Comparison of ENCODE assay signal across 19 cellular contexts in the genomic region with DNA sequence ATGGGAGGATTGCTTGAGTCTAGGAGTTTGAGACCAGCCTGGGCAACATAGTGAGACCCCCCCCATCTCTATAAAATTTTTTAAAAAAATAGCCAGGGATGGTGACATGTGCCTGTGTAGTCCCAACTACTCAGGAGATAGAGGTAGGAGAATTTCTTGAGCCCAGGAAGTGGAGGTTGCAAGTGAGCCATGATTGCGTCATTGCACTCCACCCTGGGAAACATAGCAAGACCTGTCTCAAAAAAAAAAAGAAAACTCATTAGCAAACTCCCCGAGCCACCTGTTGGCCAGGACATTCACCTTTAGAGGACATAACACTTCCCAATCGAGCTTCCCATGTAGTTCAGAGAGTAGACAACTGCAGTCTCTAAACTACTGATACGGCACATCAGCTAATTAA.
DNase-seq lines count a peak whose midpoint lies in the region; ATAC-seq, FAIRE-seq and TF ChIP-seq lines count a peak whose summit lies in the region.
"Had no signal": no experiment of that assay in that cellular context is flagged by ENCODE, and none has a peak within 500 bp of the region (broad histone marks: within the 10 kb centered on the region; RNA-seq: fewer than 3 reads in every experiment).

No MANE protein-coding gene starts in this region.

- no TSS peak for BruUV-seq in HepG2 (replicated peaks; lab: Mats Ljungman, UMichigan)
- no TSS peak for BruUV-seq in mammary epithelial cell (replicated peaks; lab: Mats Ljungman, UMichigan)

- no peaks in the 10 kb centered on the region for H3K4me1 ChIP-seq in HepG2 (ENCODE audit: insufficient read depth, low read length)
- no peaks in the 10 kb centered on the region for H3K4me1 ChIP-seq in right lobe of liver
- H3K4me1 ChIP-seq in mammary epithelial cell (ENCODE audit: insufficient read depth, low read length) = peaks cover 22% of the 10 kb centered on the region
- H3K4me1 ChIP-seq in esophagus muscularis mucosa = no peaks in the 10 kb centered on the region
- H3K4me1 ChIP-seq: BE2C had no signal

- H3K9ac ChIP-seq in HepG2 (ENCODE audit: insufficient read depth, low read depth, low read length) = no peak overlapping the region
- H3K9ac ChIP-seq in mammary epithelial cell (ENCODE audit: insufficient read depth, low read length) = no peak overlapping the region
- H3K9ac ChIP-seq: KMS-11 had no signal

- DNase-seq in HepG2 (ENCODE audit: low spot score) (no peak), right lobe of liver (no peak), mammary epithelial cell (peak; percentile 41), esophagus muscularis mucosa (ENCODE audit: extremely low spot score) (peak; percentile 39), DMS 273 (lab: John Stamatoyannopoulos, UW; ENCODE audit: unreplicated experiment) (no peak)
- DNase-seq: 8988T; BE2C; C1 segment of cervical spinal cord; CD4-positive, CD25-positive, alpha-beta regulatory T cell; CD8-positive, alpha-beta memory T cell; COR-L47; GOT3; H9 had no signal

- in situ Hi-C loops in HepG2 (cut with HindIII; ENCODE audit: extremely low pct_ligation_motif_present, low pct_unique_long_range_greater_than_20kb) (no loop called here), mammary epithelial cell (cut with MboI; ENCODE audit: low sequenced_read_pairs in 2 of 2) (no loop called here)

- 10% methylated on average over 4 of the region's 4 CpGs for WGBS in HepG2 (ENCODE audit: low lambda C conversion rate)
- WGBS in right lobe of liver (ENCODE audit: insufficient coverage, low coverage, low lambda C conversion rate, missing lambda C conversion rate) = 49% methylated on average over 4 of the region's 4 CpGs
- WGBS in mammary epithelial cell (ENCODE audit: low coverage, missing lambda C conversion rate) = 18% methylated on average over 4 of the region's 4 CpGs
- WGBS in esophagus muscularis mucosa = 78% methylated on average over 4 of the region's 4 CpGs

- dilution Hi-C loops in mammary epithelial cell (cut with HindIII; ENCODE audit: low sequenced_read_pairs) = no loop called here

- H2AFZ ChIP-seq in HepG2 (ENCODE audit: low read length) (no peak overlapping the region), mammary epithelial cell (ENCODE audit: low read depth, low read length) (no peak overlapping the region)

- no peaks in the 10 kb centered on the region for H3K79me2 ChIP-seq in HepG2 (ENCODE audit: insufficient read depth, low read length)
- H3K79me2 ChIP-seq in mammary epithelial cell (ENCODE audit: insufficient read depth, low read length) = no peaks in the 10 kb centered on the region

- POLR2A ChIA-PET in HepG2 (lab: Yijun Ruan, JAX) = no interaction called here

- H3K4me3 ChIP-seq in HepG2 (replicated peaks in 1 of 3; ENCODE audit: insufficient read depth in 1 of 3, low read depth in 2 of 3, low read length in 3 of 3) (no peak overlapping the region), right lobe of liver (no peak overlapping the region), mammary epithelial cell (replicated peaks in 1 of 3; ENCODE audit: insufficient read depth in 1 of 3, low read depth in 2 of 3, low read length in 3 of 3) (no peak overlapping the region), esophagus muscularis mucosa (no peak overlapping the region)

- H3K9me3 ChIP-seq in HepG2 (ENCODE audit: low read length) (no peaks in the 10 kb centered on the region), right lobe of liver (no peaks in the 10 kb centered on the region), mammary epithelial cell (replicated peaks; ENCODE audit: insufficient read depth, low read length) (no peaks in the 10 kb centered on the region), esophagus muscularis mucosa (no peaks in the 10 kb centered on the region)
- H3K9me3 ChIP-seq: BE2C had no signal

- CTCF ChIA-PET in HepG2 (lab: Yijun Ruan, JAX; ENCODE audit: low intra/inter-chr PET ratio, low total read pairs) (no interaction called here), mammary epithelial cell (lab: Charles Lee; ENCODE audit: low non-redundant PET) (no interaction called here)

- no peak for TF ChIP-seq EP300 in HepG2 (IDR thresholded peaks at IDR 0.05; ENCODE audit: low read depth in 2 of 2, low read length in 2 of 2)
- no peak for TF ChIP-seq EP300 in HepG2 (CRISPR knock-in tag; IDR thresholded peaks at IDR 0.05; ENCODE audit: borderline replicate concordance)
- TF ChIP-seq EP300 in esophagus muscularis mucosa (IDR thresholded peaks at IDR 0.05) = no peak

- FAIRE-seq in HepG2 (lab: Jason Lieb, UNC) = no peak
- FAIRE-seq: G401.6, GM12892, GM18507 had no signal

- TF ChIP-seq POLR2A in HepG2 (IDR thresholded peaks at IDR 0.05; ENCODE audit: insufficient read depth in 1 of 2, low read depth in 2 of 2, low read length in 2 of 2) (no peak), right lobe of liver (IDR thresholded peaks at IDR 0.05) (no peak), esophagus muscularis mucosa (IDR thresholded peaks at IDR 0.05; ENCODE audit: low read depth) (no peak)

- no peaks in the 10 kb centered on the region for H3K27me3 ChIP-seq in HepG2 (ENCODE audit: control insufficient read depth in 1 of 2, insufficient read depth in 2 of 2, low read length in 2 of 2)
- H3K27me3 ChIP-seq in right lobe of liver = peaks cover 0 to 5% of the 10 kb centered on the region in 2 donors
- H3K27me3 ChIP-seq in mammary epithelial cell (ENCODE audit: insufficient read depth, low read length) = no peaks in the 10 kb centered on the region
- peaks cover 0 to 3% (median 0%) of the 10 kb centered on the region in 4 donors for H3K27me3 ChIP-seq in esophagus muscularis mucosa
- H3K27me3 ChIP-seq: BE2C had no signal

- H4K20me1 ChIP-seq in HepG2 (ENCODE audit: insufficient read depth, low read length) (no peaks in the 10 kb centered on the region), mammary epithelial cell (ENCODE audit: insufficient read depth, low read length) (no peaks in the 10 kb centered on the region)

- TF ChIP-seq CTCF in HepG2 (CRISPR knock-in tag; IDR thresholded peaks at IDR 0.05) (no peak), right lobe of liver (IDR thresholded peaks at IDR 0.05) (no peak), mammary epithelial cell (conservative IDR thresholded peaks at IDR 0.05 in 1 of 2, IDR thresholded peaks at IDR 0.05 in 1 of 2; ENCODE audit: extremely low read depth in 1 of 2, insufficient read depth in 1 of 2, low read depth in 1 of 2, low read length in 2 of 2) (no peak), esophagus muscularis mucosa (IDR thresholded peaks at IDR 0.05) (no peak)

- no peak for TF ChIP-seq RAD21 in HepG2 (CRISPR knock-in tag; IDR thresholded peaks at IDR 0.05)

- H3K4me2 ChIP-seq in HepG2 (ENCODE audit: low read depth, low read length) (no peak overlapping the region), mammary epithelial cell (ENCODE audit: insufficient read depth, low read depth, low read length) (no peak overlapping the region)
- H3K4me2 ChIP-seq: KMS-11 had no signal

- intact Hi-C loops in HepG2 (cut with micrococcal nuclease; ENCODE audit: unreplicated experiment) (no loop called here), right lobe of liver (cut with DNase I) (no loop called here), mammary epithelial cell (cut with micrococcal nuclease) (no loop called here), esophagus muscularis mucosa (cut with DNase I) (no loop called here)

- ATAC-seq in HepG2 (no peak), right lobe of liver (no peak), GM21447 (IDR thresholded peaks at IDR 0.05; ENCODE audit: unreplicated experiment) (no peak), GM21717 (IDR thresholded peaks at IDR 0.05; ENCODE audit: unreplicated experiment) (no peak)

- H3K27ac ChIP-seq in HepG2 (ENCODE audit: extremely low read length, insufficient read depth, low read length) (no peak overlapping the region), right lobe of liver (no peak overlapping the region), mammary epithelial cell (ENCODE audit: insufficient read depth, low read depth, low read length) (no peak overlapping the region), esophagus muscularis mucosa (replicated peaks in 1 of 4) (no peak overlapping the region)
- H3K27ac ChIP-seq: KMS-11 had no signal

- H3K36me3 ChIP-seq in HepG2 (replicated peaks in 1 of 2; ENCODE audit: control insufficient read depth in 1 of 2, insufficient read depth in 2 of 2, low read length in 2 of 2) = no peaks in the 10 kb centered on the region
- H3K36me3 ChIP-seq in right lobe of liver = no peaks in the 10 kb centered on the region
- H3K36me3 ChIP-seq in mammary epithelial cell (ENCODE audit: insufficient read depth, low read length) = no peaks in the 10 kb centered on the region
- H3K36me3 ChIP-seq in esophagus muscularis mucosa = no peaks in the 10 kb centered on the region
- H3K36me3 ChIP-seq: BE2C had no signal

TF ChIP-seq in HepG2, 621 proteins besides CTCF, POLR2A, EP300 and RAD21 (continues in another document):
- TF ChIP-seq CEBPB (IDR thresholded peaks at IDR 0.05; ENCODE audit: borderline replicate concordance, low read depth, low read length) (peak; percentile 61; the same call in 1 of the 2 replicates), ZNF564 (CRISPR knock-in tag; IDR thresholded peaks at IDR 0.05) (no peak), ATF7 (IDR thresholded peaks at IDR 0.05) (peak; percentile 58; the same call in 1 of the 2 replicates), ATF7 (CRISPR knock-in tag; IDR thresholded peaks at IDR 0.05) (no peak)
- TF ChIP-seq, protein P1, sequence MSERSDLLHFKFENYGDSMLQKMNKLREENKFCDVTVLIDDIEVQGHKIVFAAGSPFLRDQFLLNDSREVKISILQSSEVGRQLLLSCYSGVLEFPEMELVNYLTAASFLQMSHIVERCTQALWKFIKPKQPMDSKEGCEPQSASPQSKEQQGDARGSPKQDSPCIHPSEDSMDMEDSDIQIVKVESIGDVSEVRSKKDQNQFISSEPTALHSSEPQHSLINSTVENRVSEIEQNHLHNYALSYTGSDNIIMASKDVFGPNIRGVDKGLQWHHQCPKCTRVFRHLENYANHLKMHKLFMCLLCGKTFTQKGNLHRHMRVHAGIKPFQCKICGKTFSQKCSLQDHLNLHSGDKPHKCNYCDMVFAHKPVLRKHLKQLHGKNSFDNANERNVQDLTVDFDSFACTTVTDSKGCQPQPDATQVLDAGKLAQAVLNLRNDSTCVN (CRISPR knock-in tag; IDR thresholded peaks at IDR 0.05; ENCODE audit: borderline replicate concordance) = no peak
- TF ChIP-seq, protein P2, sequence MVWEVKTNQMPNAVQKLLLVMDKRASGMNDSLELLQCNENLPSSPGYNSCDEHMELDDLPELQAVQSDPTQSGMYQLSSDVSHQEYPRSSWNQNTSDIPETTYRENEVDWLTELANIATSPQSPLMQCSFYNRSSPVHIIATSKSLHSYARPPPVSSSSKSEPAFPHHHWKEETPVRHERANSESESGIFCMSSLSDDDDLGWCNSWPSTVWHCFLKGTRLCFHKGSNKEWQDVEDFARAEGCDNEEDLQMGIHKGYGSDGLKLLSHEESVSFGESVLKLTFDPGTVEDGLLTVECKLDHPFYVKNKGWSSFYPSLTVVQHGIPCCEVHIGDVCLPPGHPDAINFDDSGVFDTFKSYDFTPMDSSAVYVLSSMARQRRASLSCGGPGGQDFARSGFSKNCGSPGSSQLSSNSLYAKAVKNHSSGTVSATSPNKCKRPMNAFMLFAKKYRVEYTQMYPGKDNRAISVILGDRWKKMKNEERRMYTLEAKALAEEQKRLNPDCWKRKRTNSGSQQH (CRISPR knock-in tag; IDR thresholded peaks at IDR 0.05; ENCODE audit: low read depth) = no peak

Comparison
In these comparisons a context has a peak if more than half of its experiments do, and no peak if none do; other contexts are left out.
1. DNase-seq: peak in mammary epithelial cell (single experiment) and esophagus muscularis mucosa (single experiment); none in HepG2 (single experiment), right lobe of liver (0 of 3) and DMS 273 (single experiment).